18 cellular contexts compared by ENCODE assay signal in genomic region chr4:71595576-71596108, GRCh38.
DNase-seq lines count a peak whose midpoint lies in the region; ATAC-seq, FAIRE-seq and TF ChIP-seq lines count a peak whose summit lies in the region.
"Had no signal": no experiment of that assay in that cellular context is flagged by ENCODE, and none has a peak within 500 bp of the region (broad histone marks: within the 10 kb centered on the region; RNA-seq: fewer than 3 reads in every experiment).

No MANE protein-coding gene starts in this region.

- no peaks in the 10 kb centered on the region for H4K20me1 ChIP-seq in HepG2 (ENCODE audit: insufficient read depth, low read length)

- CTCF ChIA-PET in HepG2 (lab: Yijun Ruan, JAX; ENCODE audit: low intra/inter-chr PET ratio, low total read pairs) = no interaction called here

- in situ Hi-C loops in HepG2 (cut with HindIII; ENCODE audit: extremely low pct_ligation_motif_present, low pct_unique_long_range_greater_than_20kb) = no loop called here

- H3K27me3 ChIP-seq in bronchial epithelial cell (ENCODE audit: control insufficient read depth, insufficient read depth, low read length) = no peaks in the 10 kb centered on the region
- H3K27me3 ChIP-seq in stomach = no peaks in the 10 kb centered on the region
- H3K27me3 ChIP-seq in HepG2 (ENCODE audit: control insufficient read depth in 1 of 2, insufficient read depth in 2 of 2, low read length in 2 of 2) = no peaks in the 10 kb centered on the region; a peak in 1 of 5 replicates
- H3K27me3 ChIP-seq: upper lobe of right lung had no signal

- POLR2A ChIA-PET in HepG2 (lab: Yijun Ruan, JAX) = no interaction called here

- TF ChIP-seq EP300 in stomach (IDR thresholded peaks at IDR 0.05) (no peak), HepG2 (IDR thresholded peaks at IDR 0.05; ENCODE audit: low read depth in 2 of 2, low read length in 2 of 2) (no peak), HepG2 (CRISPR knock-in tag; IDR thresholded peaks at IDR 0.05; ENCODE audit: borderline replicate concordance) (no peak)

- no peaks in the 10 kb centered on the region for H3K9me3 ChIP-seq in stomach
- H3K9me3 ChIP-seq in HepG2 (ENCODE audit: low read length) = no peaks in the 10 kb centered on the region
- H3K9me3 ChIP-seq: A549, left ventricle myocardium inferior, SJCRH30, upper lobe of right lung had no signal

- intact Hi-C loops in stomach (cut with DNase I; ENCODE audit: low total_unique reads) = no loop called here
- intact Hi-C loops in HepG2 (cut with micrococcal nuclease; ENCODE audit: unreplicated experiment) = no loop called here

- TF ChIP-seq RAD21 in HepG2 (CRISPR knock-in tag; IDR thresholded peaks at IDR 0.05) = no peak

- peak; percentile 70 for FAIRE-seq in bronchial epithelial cell (lab: Jason Lieb, UNC)
- no peak for FAIRE-seq in HepG2 (lab: Jason Lieb, UNC)
- FAIRE-seq: A549 had no signal

- H3K4me3 ChIP-seq in bronchial epithelial cell (ENCODE audit: low read depth, low read length) = no peak overlapping the region
- no peak overlapping the region for H3K4me3 ChIP-seq in stomach
- no peak overlapping the region for H3K4me3 ChIP-seq in HepG2 (replicated peaks in 1 of 3; ENCODE audit: insufficient read depth in 1 of 3, low read depth in 2 of 3, low read length in 3 of 3)
- H3K4me3 ChIP-seq: A549, left ventricle myocardium inferior, SJCRH30, upper lobe of right lung had no signal

- H2AFZ ChIP-seq in HepG2 (ENCODE audit: low read length) = no peak overlapping the region

- no peak overlapping the region for H3K4me2 ChIP-seq in HepG2 (ENCODE audit: low read depth, low read length)
- H3K4me2 ChIP-seq: A549 had no signal

- H3K27ac ChIP-seq in stomach (no peak overlapping the region), HepG2 (ENCODE audit: extremely low read length, insufficient read depth, low read length) (no peak overlapping the region)
- H3K27ac ChIP-seq: A549, left ventricle myocardium inferior, SJCRH30, upper lobe of right lung had no signal

- 13 to 23% (median 17%) methylated on average over 2 of the region's 2 CpGs for WGBS in stomach, 5 donors
- 0% methylated on average over 2 of the region's 2 CpGs for WGBS in HepG2 (ENCODE audit: low lambda C conversion rate)

- DNase-seq in AG08396 (ENCODE audit: low spot score) (peak; percentile 5), H4 (ENCODE audit: low spot score) (peak; percentile 37), NCI-H2171 treated with DMSO at 0.1 percent for 48 hours (lab: John Stamatoyannopoulos, UW) (peak; percentile 97), bronchial epithelial cell (ENCODE audit: low read depth) (peak; percentile 96), stomach (no peak), NK-92 (lab: John Stamatoyannopoulos, UW; ENCODE audit: unreplicated experiment) (no peak), HepG2 (ENCODE audit: low spot score) (no peak), dedifferentiated amniotic fluid mesenchymal stem cell (ENCODE audit: extremely low spot score) (no peak)
- DNase-seq: activated CD4-positive, alpha-beta T cell treated with anti-CD3 and anti-CD28 coated beads for 4 hours; activated naive CD4-positive, alpha-beta T cell treated with anti-CD3 and anti-CD28 coated beads, Interleukin-2, amount 50 U/mL, for 16 hours; CD4-positive, alpha-beta memory T cell; GDM1; left ventricle myocardium inferior; SJCRH30; stimulated activated naive B cell treated with anti-CD40 and anti-IgM and Interleukin-4, amounts not matched to agents 10 μg/mL and 1 μg/mL and 100 μg/mL, for 72 hours; T-helper 9 cell; upper lobe of right lung had no signal

- TF ChIP-seq CTCF in bronchial epithelial cell (IDR thresholded peaks at IDR 0.05; ENCODE audit: insufficient read depth, low read length, severe bottlenecking) (no peak), stomach (IDR thresholded peaks at IDR 0.05) (no peak), HepG2 (CRISPR knock-in tag; IDR thresholded peaks at IDR 0.05) (no peak)

- H3K36me3 ChIP-seq in bronchial epithelial cell (ENCODE audit: control insufficient read depth, insufficient read depth, low read length) (no peaks in the 10 kb centered on the region), stomach (no peaks in the 10 kb centered on the region), HepG2 (replicated peaks in 1 of 2; ENCODE audit: control insufficient read depth in 1 of 2, insufficient read depth in 2 of 2, low read length in 2 of 2) (no peaks in the 10 kb centered on the region)
- H3K36me3 ChIP-seq: left ventricle myocardium inferior, SJCRH30, upper lobe of right lung had no signal

- TF ChIP-seq POLR2A in stomach (IDR thresholded peaks at IDR 0.05) = no peak
- TF ChIP-seq POLR2A in HepG2 (IDR thresholded peaks at IDR 0.05; ENCODE audit: insufficient read depth in 1 of 2, low read depth in 2 of 2, low read length in 2 of 2) = no peak

- no peak overlapping the region for H3K9ac ChIP-seq in HepG2 (ENCODE audit: insufficient read depth, low read depth, low read length)

- BruUV-seq in HepG2 (replicated peaks; lab: Mats Ljungman, UMichigan) = no TSS peak

- H3K4me1 ChIP-seq in stomach (peaks cover 0 to 10% (median 0%) of the 10 kb centered on the region in 4 donors), HepG2 (ENCODE audit: insufficient read depth, low read length) (no peaks in the 10 kb centered on the region)
- H3K4me1 ChIP-seq: left ventricle myocardium inferior, SJCRH30, upper lobe of right lung had no signal

- no peak for ATAC-seq in HepG2
- ATAC-seq: A549; stimulated activated naive B cell treated with anti-CD40 and anti-IgM and Interleukin-4, amounts not matched to agents 10 μg/mL and 1 μg/mL and 100 μg/mL, for 72 hours; upper lobe of right lung had no signal

- no peaks in the 10 kb centered on the region for H3K79me2 ChIP-seq in HepG2 (ENCODE audit: insufficient read depth, low read length)

TF ChIP-seq in HepG2, 621 proteins besides CTCF, POLR2A, EP300 and RAD21:
- TF ChIP-seq ATF2 (CRISPR knock-in tag; IDR thresholded peaks at IDR 0.05) = no peak
- no peak for TF ChIP-seq PITX1 (CRISPR knock-in tag; IDR thresholded peaks at IDR 0.05)
- no peak for TF ChIP-seq NR2C2 (CRISPR knock-in tag; IDR thresholded peaks at IDR 0.05; ENCODE audit: borderline replicate concordance)
- no peak for TF ChIP-seq ZNF574 (CRISPR knock-in tag; IDR thresholded peaks at IDR 0.05)
- TF ChIP-seq KLF16 (CRISPR knock-in tag; IDR thresholded peaks at IDR 0.05) = no peak
- TF ChIP-seq ZNF513 (CRISPR knock-in tag; conservative IDR thresholded peaks at IDR 0.05) = no peak
- TF ChIP-seq ZMYM2 (CRISPR knock-in tag; IDR thresholded peaks at IDR 0.05) = no peak
- no peak for TF ChIP-seq SIX4 (CRISPR knock-in tag; IDR thresholded peaks at IDR 0.05)
- no peak for TF ChIP-seq ZNF652 (CRISPR knock-in tag; IDR thresholded peaks at IDR 0.05; ENCODE audit: borderline replicate concordance, low read depth)
- no peak for TF ChIP-seq ARNT (IDR thresholded peaks at IDR 0.05)
- TF ChIP-seq ATRX (CRISPR knock-in tag; IDR thresholded peaks at IDR 0.05; ENCODE audit: borderline replicate concordance) = no peak
- TF ChIP-seq ZNF772 (CRISPR knock-in tag; IDR thresholded peaks at IDR 0.05) = no peak
- no peak for TF ChIP-seq HIVEP1 (CRISPR knock-in tag; IDR thresholded peaks at IDR 0.05)
- TF ChIP-seq TEAD3 (CRISPR knock-in tag; optimal IDR thresholded peaks at IDR 0.05; ENCODE audit: borderline replicate concordance) = no peak

Comparison
In these comparisons a context has a peak if more than half of its experiments do, and no peak if none do; other contexts are left out.
1. DNase-seq: peak in AG08396 (single experiment), H4 (single experiment), NCI-H2171 treated with DMSO at 0.1 percent for 48 hours (single experiment) and bronchial epithelial cell (single experiment); none in stomach (single experiment), NK-92 (single experiment), HepG2 (single experiment) and dedifferentiated amniotic fluid mesenchymal stem cell (single experiment).